30 cellular contexts compared by ENCODE assay signal in the genomic region with DNA sequence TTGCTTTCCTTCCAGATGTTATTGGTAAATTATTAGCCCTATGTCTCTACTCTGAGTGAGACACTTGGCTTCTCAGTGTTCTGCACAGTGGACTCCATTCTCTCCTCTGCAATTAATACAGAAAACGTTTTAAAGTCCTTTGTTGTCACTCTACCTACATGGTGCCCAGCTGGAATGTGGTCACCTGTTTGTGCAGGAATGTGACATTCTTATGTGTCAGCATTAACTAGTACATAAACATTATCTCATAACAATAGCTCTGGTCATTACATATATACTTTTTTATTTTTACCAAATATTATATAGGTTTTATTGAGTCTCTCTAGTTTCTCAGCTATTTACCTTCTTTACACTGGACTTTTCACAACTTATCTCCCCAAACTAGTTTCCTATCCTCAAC.
"Had no signal": no experiment of that assay in that cellular context is flagged by ENCODE, and none has a peak within 500 bp of the region (broad histone marks: within the 10 kb centered on the region; RNA-seq: fewer than 3 reads in every experiment).

No MANE protein-coding gene starts in this region.

- FAIRE-seq: endometrium had no signal

- H3K9me3 Mint-ChIP-seq: immature natural killer cell; memory B cell; natural killer cell; neural crest cell; stimulated activated memory B cell treated with anti-CD40 and anti-IgM and Interleukin-4, amounts not matched to agents 10 μg/mL and 1 μg/mL and 100 μg/mL, for 72 hours; stimulated activated naive CD8-positive, alpha-beta T cell treated with anti-CD3 and anti-CD28 coated beads, Interleukin-15, Interleukin-2, amounts not matched to agents 100 ng/mL and 50 ng/mL, for 24 hours had no signal

- H3K27ac Mint-ChIP-seq: immature natural killer cell; memory B cell; natural killer cell; stimulated activated memory B cell treated with anti-CD40 and anti-IgM and Interleukin-4, amounts not matched to agents 10 μg/mL and 1 μg/mL and 100 μg/mL, for 72 hours; stimulated activated naive CD8-positive, alpha-beta T cell treated with anti-CD3 and anti-CD28 coated beads, Interleukin-15, Interleukin-2, amounts not matched to agents 100 ng/mL and 50 ng/mL, for 24 hours had no signal

- H3K9me3 ChIP-seq: esophagus squamous epithelium, heart right ventricle, neutrophil, prostate gland, right atrium auricular region, sigmoid colon, spleen, thoracic aorta, tibial nerve, upper lobe of left lung, uterus had no signal

- DNase-seq: dermis blood vessel endothelial cell; effector memory CD4-positive, alpha-beta T cell; erythroblast; esophagus squamous epithelium; foreskin melanocyte; glutamatergic neuron; heart right ventricle; hippocampal formation; immature natural killer cell; islet precursor cell; kidney glomerular epithelial cell; natural killer cell; sigmoid colon; spleen; stimulated activated CD4-positive, alpha-beta T cell treated with anti-CD3 and anti-CD28 coated beads, Interleukin-4, amount 100 ng/mL, for 4 hours; upper lobe of left lung; uterus had no signal

- H3K27me3 Mint-ChIP-seq: stimulated activated memory B cell treated with anti-CD40 and anti-IgM and Interleukin-4, amounts not matched to agents 10 μg/mL and 1 μg/mL and 100 μg/mL, for 72 hours had no signal

- H3K27ac ChIP-seq: coronary artery, esophagus squamous epithelium, heart right ventricle, neutrophil, prostate gland, right atrium auricular region, sigmoid colon, spleen, thoracic aorta, tibial nerve, upper lobe of left lung, uterus had no signal

- ATAC-seq: heart right ventricle; left lobe of liver; natural killer cell; stimulated activated memory B cell treated with anti-CD40 and anti-IgM and Interleukin-4, amounts not matched to agents 10 μg/mL and 1 μg/mL and 100 μg/mL, for 72 hours had no signal

- H3K4me1 ChIP-seq: prostate gland, uterus had no signal

- H3K4me3 Mint-ChIP-seq: immature natural killer cell; memory B cell; natural killer cell; neural crest cell; stimulated activated memory B cell treated with anti-CD40 and anti-IgM and Interleukin-4, amounts not matched to agents 10 μg/mL and 1 μg/mL and 100 μg/mL, for 72 hours; stimulated activated naive CD8-positive, alpha-beta T cell treated with anti-CD3 and anti-CD28 coated beads, Interleukin-15, Interleukin-2, amounts not matched to agents 100 ng/mL and 50 ng/mL, for 24 hours had no signal

- H3K4me3 ChIP-seq: coronary artery, esophagus squamous epithelium, heart right ventricle, lung, prostate gland, right atrium auricular region, sigmoid colon, spleen, thoracic aorta, tibial nerve, upper lobe of left lung, uterus had no signal

- H3K4me1 Mint-ChIP-seq: immature natural killer cell; memory B cell; natural killer cell; stimulated activated memory B cell treated with anti-CD40 and anti-IgM and Interleukin-4, amounts not matched to agents 10 μg/mL and 1 μg/mL and 100 μg/mL, for 72 hours had no signal

- H3K36me3 Mint-ChIP-seq: immature natural killer cell; memory B cell; natural killer cell; stimulated activated memory B cell treated with anti-CD40 and anti-IgM and Interleukin-4, amounts not matched to agents 10 μg/mL and 1 μg/mL and 100 μg/mL, for 72 hours had no signal

- H3K27me3 ChIP-seq: esophagus squamous epithelium, heart right ventricle, neutrophil, right atrium auricular region, sigmoid colon, spleen, tibial nerve, upper lobe of left lung, uterus had no signal

- H3K36me3 ChIP-seq: esophagus squamous epithelium, heart right ventricle, neutrophil, prostate gland, right atrium auricular region, sigmoid colon, spleen, thoracic aorta, tibial nerve, upper lobe of left lung, uterus had no signal
